ENCODE assay signal across 14 cellular contexts in genomic region chr14:88852632-88853031, GRCh38. TPM values are rescaled to one million over a fixed set of nuclear protein-coding genes. Genes with fewer than 3 reads are reported as not detected.
DNase-seq lines count a peak whose midpoint lies in the region; TF ChIP-seq lines count a peak whose summit lies in the region.
"Had no signal": no experiment of that assay in that cellular context is flagged by ENCODE, and none has a peak within 500 bp of the region (broad histone marks: within the 10 kb centered on the region; RNA-seq: fewer than 3 reads in every experiment).

No MANE protein-coding gene starts in this region.

- no peaks in the 10 kb centered on the region for H3K9me3 Mint-ChIP-seq in HFFc6
- H3K9me3 Mint-ChIP-seq: CD14-positive monocyte; CD8-positive, alpha-beta T cell had no signal

- peak; percentile 66 for DNase-seq in BE2C
- no peak for DNase-seq in HFFc6
- DNase-seq in SK-N-DZ (ENCODE audit: low spot score): peak; percentile 77
- DNase-seq in OCI-LY7 (ENCODE audit: low spot score): no peak
- no peak for DNase-seq in GOT3 (lab: John Stamatoyannopoulos, UW)
- DNase-seq in cerebellum (ENCODE audit: low spot score): no peak
- DNase-seq: Caco-2; CD8-positive, alpha-beta T cell; EL had no signal

- H3K4me2 ChIP-seq in neural cell (ENCODE audit: low read length) (no peak overlapping the region), OCI-LY7 (ENCODE audit: low read length) (no peak overlapping the region)
- H3K4me2 ChIP-seq: A549 had no signal

- no peak for TF ChIP-seq EP300 in neural cell (conservative IDR thresholded peaks at IDR 0.05; ENCODE audit: poor library complexity, severe bottlenecking)

- no TSS peak for BruUV-seq in OCI-LY7 (replicated peaks; lab: Mats Ljungman, UMichigan)

- H3K4me1 ChIP-seq in BE2C (peaks cover 44% of the 10 kb centered on the region), OCI-LY7 (ENCODE audit: insufficient read depth, low read length, poor library complexity, severe bottlenecking) (no peaks in the 10 kb centered on the region)
- H3K4me1 ChIP-seq: A549, Caco-2 had no signal

- H2AFZ ChIP-seq in neural cell (ENCODE audit: low read depth, low read length) (no peak overlapping the region), OCI-LY7 (ENCODE audit: low read length) (no peak overlapping the region)

- CTCF ChIA-PET in OCI-LY7 (lab: Charles Lee; ENCODE audit: unreplicated experiment): no interaction called here

- intact Hi-C loops in OCI-LY7 (cut with micrococcal nuclease; ENCODE audit: unreplicated experiment): no loop called here

- H3K9me3 ChIP-seq in BE2C (no peaks in the 10 kb centered on the region), neural cell (ENCODE audit: low read length) (no peaks in the 10 kb centered on the region), OCI-LY7 (ENCODE audit: low read length) (no peaks in the 10 kb centered on the region)
- H3K9me3 ChIP-seq: A549, Caco-2, HAP-1 had no signal

- H3K9ac ChIP-seq in neural cell (ENCODE audit: low read length): no peak overlapping the region

- H3K9me2 ChIP-seq in neural cell (ENCODE audit: insufficient read depth, low read length): no peaks in the 10 kb centered on the region
- no peaks in the 10 kb centered on the region for H3K9me2 ChIP-seq in OCI-LY7 (ENCODE audit: insufficient read depth, low read length)

- H3K4me3 ChIP-seq in BE2C (ENCODE audit: low read depth, low read length): peak overlapping the region; percentile 31
- no peak overlapping the region for H3K4me3 ChIP-seq in neural cell (ENCODE audit: low read length)
- no peak overlapping the region for H3K4me3 ChIP-seq in OCI-LY7 (ENCODE audit: low read depth, low read length, poor library complexity, severe bottlenecking)
- H3K4me3 ChIP-seq: A549, HAP-1 had no signal

- H3K27ac Mint-ChIP-seq in HFFc6: peak overlapping the region; percentile 35; the same call in 1 of the 2 replicates
- H3K27ac Mint-ChIP-seq: CD14-positive monocyte; CD8-positive, alpha-beta T cell had no signal

- H3K79me2 ChIP-seq in neural cell (replicated peaks; ENCODE audit: insufficient read depth, low read length) (no peaks in the 10 kb centered on the region), OCI-LY7 (ENCODE audit: insufficient read depth, low read depth, low read length) (no peaks in the 10 kb centered on the region)

- no peaks in the 10 kb centered on the region for H3K27me3 Mint-ChIP-seq in HFFc6 (ENCODE audit: insufficient read depth)

- POLR2A ChIA-PET in OCI-LY7 (lab: Charles Lee): no interaction called here

- H3K4me1 Mint-ChIP-seq in HFFc6 (ENCODE audit: low read depth): peaks cover 87% of the 10 kb centered on the region

- H3F3A ChIP-seq in neural cell (ENCODE audit: insufficient read depth, low read length, poor library complexity, severe bottlenecking): peaks cover 6% of the 10 kb centered on the region

- no peaks in the 10 kb centered on the region for H3K27me3 ChIP-seq in BE2C
- H3K27me3 ChIP-seq in neural cell (ENCODE audit: insufficient read depth, low read depth, low read length): no peaks in the 10 kb centered on the region

- peak overlapping the region; percentile 60 for H3K27ac ChIP-seq in neural cell (ENCODE audit: low read length)
- H3K27ac ChIP-seq in OCI-LY7 (ENCODE audit: low read depth, low read length, poor library complexity, severe bottlenecking): no peak overlapping the region
- H3K27ac ChIP-seq: A549 had no signal

- TF ChIP-seq RAD21 in neural cell (conservative IDR thresholded peaks at IDR 0.05): no peak

- no peaks in the 10 kb centered on the region for H4K20me1 ChIP-seq in neural cell (ENCODE audit: insufficient read depth)
- no peaks in the 10 kb centered on the region for H4K20me1 ChIP-seq in OCI-LY7 (ENCODE audit: insufficient read depth, low read length)

- H3K36me3 ChIP-seq in BE2C: peaks cover 78% of the 10 kb centered on the region
- H3K36me3 ChIP-seq in neural cell (ENCODE audit: insufficient read depth, low read length): no peaks in the 10 kb centered on the region
- no peaks in the 10 kb centered on the region for H3K36me3 ChIP-seq in OCI-LY7 (ENCODE audit: insufficient read depth, low read length)
- H3K36me3 ChIP-seq: HAP-1 had no signal

- H3K4me3 Mint-ChIP-seq in HFFc6: no peak overlapping the region
- H3K4me3 Mint-ChIP-seq: CD14-positive monocyte; CD8-positive, alpha-beta T cell had no signal

- TF ChIP-seq CTCF in BE2C (IDR thresholded peaks at IDR 0.05; ENCODE audit: low read depth, low read length) (no peak), HFFc6 (IDR thresholded peaks at IDR 0.05) (no peak), neural cell (IDR thresholded peaks at IDR 0.05; ENCODE audit: poor library complexity, severe bottlenecking) (no peak), OCI-LY7 (conservative IDR thresholded peaks at IDR 0.05; ENCODE audit: low read length) (no peak)

- H3K36me3 Mint-ChIP-seq in HFFc6 (ENCODE audit: low read depth): peaks cover 49% of the 10 kb centered on the region
- H3K36me3 Mint-ChIP-seq: CD14-positive monocyte; CD8-positive, alpha-beta T cell had no signal

TF ChIP-seq in neural cell, 6 proteins besides CTCF, POLR2A, EP300 and RAD21:
- TF ChIP-seq EZH2 (IDR thresholded peaks at IDR 0.05; ENCODE audit: borderline replicate concordance, insufficient read depth, low read length, poor library complexity, severe bottlenecking) (no peak), MXI1 (conservative IDR thresholded peaks at IDR 0.05; ENCODE audit: poor library complexity, severe bottlenecking) (no peak), TAF1 (IDR thresholded peaks at IDR 0.05; ENCODE audit: low read depth) (no peak), REST (IDR thresholded peaks at IDR 0.05; ENCODE audit: borderline replicate concordance) (no peak), POLR2AphosphoS5 (IDR thresholded peaks at IDR 0.05) (no peak), SMC3 (conservative IDR thresholded peaks at IDR 0.05; ENCODE audit: poor library complexity) (no peak)
TF ChIP-seq in neural cell: peak in this region for 0.

RNA-seq across cellular contexts. Expression of gene TTC8, which starts 28.2 kb away (rescaled TPM):
- 86.6 TPM for polyA plus RNA-seq in BE2C (2012; ENCODE audit: insufficient read depth, insufficient read length, low read depth)
- 10 to 100 TPM; 51.3 to 70.0 (median 58.5) TPM for total RNA-seq in HFFc6 (2021; fragmentation: NEBNext Ultra II Directional; extraction: Animal tissue kit (Norgen Biotek cat#: 25700))
- 177 and 198 TPM in 2 replicates for polyA plus RNA-seq in SK-N-DZ (2014; cell fraction: cytosol; rRNA removed)
- 210 and 228 TPM in 2 replicates for polyA plus RNA-seq in SK-N-DZ (2014; cell fraction: nucleus; rRNA removed)
- 27.9 and 28.1 TPM in 2 replicates for polyA plus RNA-seq in neural cell
- 17.5 and 30.7 TPM in 2 replicates for polyA minus RNA-seq in neural cell
- total RNA-seq in OCI-LY7 (2014; rRNA removed; shearing (Covaris generic)): 2.7 and 3.0 TPM in 2 replicates
- total RNA-seq in OCI-LY7 (2022): 8.2 and 9.4 TPM in 2 replicates
- 19.1 TPM for total RNA-seq in cerebellum

RNA-seq across cellular contexts. Expression of gene EML5, which starts 59.9 kb away (rescaled TPM):
- 14.0 TPM for polyA plus RNA-seq in BE2C (2012; ENCODE audit: insufficient read depth, insufficient read length, low read depth)
- 10 to 100 TPM in 5 of 6 experiments, 1 to 10 TPM in 1; 8.7 to 15.7 (median 14.7) TPM for total RNA-seq in HFFc6 (2021; fragmentation: NEBNext Ultra II Directional; extraction: Animal tissue kit (Norgen Biotek cat#: 25700))
- 84.1 and 113 TPM in 2 replicates for polyA plus RNA-seq in SK-N-DZ (2014; cell fraction: cytosol; rRNA removed)
- 300 and 397 TPM in 2 replicates for polyA plus RNA-seq in SK-N-DZ (2014; cell fraction: nucleus; rRNA removed)
- polyA plus RNA-seq in neural cell: 23.6 and 27.5 TPM in 2 replicates
- polyA minus RNA-seq in neural cell: 61.8 and 64.5 TPM in 2 replicates
- 1.8 and 2.1 TPM in 2 replicates for total RNA-seq in OCI-LY7 (2014; rRNA removed; shearing (Covaris generic))
- 5.2 and 5.6 TPM in 2 replicates for total RNA-seq in OCI-LY7 (2022)
- total RNA-seq in cerebellum: 31.1 TPM
- polyA plus RNA-seq: CD14-positive monocyte, HepG2 had no signal

Comparison
In these comparisons a context has a peak if more than half of its experiments do, and no peak if none do; other contexts are left out.
1. DNase-seq: peak in BE2C (single experiment) and SK-N-DZ (single experiment); none in HFFc6 (single experiment), OCI-LY7 (single experiment), GOT3 (single experiment) and cerebellum (single experiment).